25 cellular contexts compared by ENCODE assay signal in the genomic region with DNA sequence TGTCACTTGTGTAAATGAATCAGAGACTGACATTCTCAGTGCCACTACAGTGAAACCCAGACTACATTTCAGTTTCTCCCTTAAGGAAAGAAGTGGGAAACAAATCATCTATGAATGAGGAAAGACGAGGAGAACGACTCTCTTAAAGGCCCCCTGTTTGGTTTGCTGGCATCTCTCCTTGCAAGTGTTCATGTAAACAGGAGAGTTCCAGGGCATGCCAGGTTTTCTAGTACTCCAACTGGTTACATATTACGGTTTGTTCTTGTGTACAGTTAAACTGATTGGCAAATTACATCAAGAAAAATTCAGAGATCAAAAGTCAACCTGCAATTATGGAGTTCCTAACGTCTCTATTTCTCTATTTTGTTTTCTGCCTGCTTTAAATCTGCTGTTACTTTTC.
A peak's percentile ranks its signal among the peaks of the same experiment; 100 is the strongest.
DNase-seq lines count a peak whose midpoint lies in the region; ATAC-seq, FAIRE-seq and TF ChIP-seq lines count a peak whose summit lies in the region.
"Had no signal": no experiment of that assay in that cellular context is flagged by ENCODE, and none has a peak within 500 bp of the region (broad histone marks: within the 10 kb centered on the region; RNA-seq: fewer than 3 reads in every experiment).

No MANE protein-coding gene starts in this region.

- FAIRE-seq in HepG2 (lab: Jason Lieb, UNC): no peak
- FAIRE-seq: A549, GM12891, GM18507, H54 had no signal

- no peak overlapping the region for H3K4me2 ChIP-seq in HepG2 (ENCODE audit: low read depth, low read length)
- H3K4me2 ChIP-seq in osteoblast (ENCODE audit: insufficient read depth, low read length): no peak overlapping the region
- H3K4me2 ChIP-seq: A549 had no signal

- POLR2A ChIA-PET in HepG2 (lab: Yijun Ruan, JAX): no interaction called here

- no peaks in the 10 kb centered on the region for H3K27me3 ChIP-seq in HepG2 (ENCODE audit: control insufficient read depth in 1 of 2, insufficient read depth in 2 of 2, low read length in 2 of 2)
- H3K27me3 ChIP-seq in osteoblast (ENCODE audit: insufficient read depth, low read length): no peaks in the 10 kb centered on the region

- no peak overlapping the region for H3K4me3 Mint-ChIP-seq in chondrocyte (ENCODE audit: unreplicated experiment)
- H3K4me3 Mint-ChIP-seq: CD4-positive, CD25-positive, alpha-beta regulatory T cell; CD8-positive, alpha-beta T cell; HFFc6 had no signal

- peak overlapping the region; percentile 23 for H2AFZ ChIP-seq in HepG2 (ENCODE audit: low read length)
- H2AFZ ChIP-seq in osteoblast (ENCODE audit: low read length): no peak overlapping the region
- H2AFZ ChIP-seq: GM23248 had no signal

- in situ Hi-C loops in HepG2 (cut with HindIII; ENCODE audit: extremely low pct_ligation_motif_present, low pct_unique_long_range_greater_than_20kb): no loop called here

- H3K4me1 ChIP-seq in HepG2 (ENCODE audit: insufficient read depth, low read length): no peaks in the 10 kb centered on the region
- H3K4me1 ChIP-seq in osteoblast (ENCODE audit: insufficient read depth, low read length): no peaks in the 10 kb centered on the region
- H3K4me1 ChIP-seq: A549, Caco-2, HAP-1 had no signal

- no peaks in the 10 kb centered on the region for H3K36me3 ChIP-seq in HepG2 (replicated peaks in 1 of 2; ENCODE audit: control insufficient read depth in 1 of 2, insufficient read depth in 2 of 2, low read length in 2 of 2)
- no peaks in the 10 kb centered on the region for H3K36me3 ChIP-seq in osteoblast (ENCODE audit: insufficient read depth, low read length)
- H3K36me3 ChIP-seq: HAP-1 had no signal

- no peak for TF ChIP-seq POLR2A in HepG2 (IDR thresholded peaks at IDR 0.05; ENCODE audit: insufficient read depth in 1 of 2, low read depth in 2 of 2, low read length in 2 of 2)

- H3K4me3 ChIP-seq in LNCaP clone FGC (ENCODE audit: low read depth, low read length) (no peak overlapping the region), HepG2 (replicated peaks in 1 of 3; ENCODE audit: insufficient read depth in 1 of 3, low read depth in 2 of 3, low read length in 3 of 3) (no peak overlapping the region), osteoblast (ENCODE audit: insufficient read depth, low read length) (no peak overlapping the region)
- H3K4me3 ChIP-seq: A549, GM23248, HAP-1 had no signal

- TF ChIP-seq RAD21 in HepG2 (CRISPR knock-in tag; IDR thresholded peaks at IDR 0.05): no peak

- H3K9me3 Mint-ChIP-seq in activated naive CD4-positive, alpha-beta T cell treated with anti-CD3 and anti-CD28 coated beads, Interleukin-2, amount 50 U/mL, for 72 hours: no peaks in the 10 kb centered on the region
- H3K9me3 Mint-ChIP-seq in chondrocyte (ENCODE audit: low read depth): peaks cover 3% of the 10 kb centered on the region

- 0% methylated on average over 4 of the region's 4 CpGs for WGBS in HepG2 (ENCODE audit: low lambda C conversion rate)

- no peaks in the 10 kb centered on the region for H3K4me1 Mint-ChIP-seq in chondrocyte (ENCODE audit: low read depth)
- H3K4me1 Mint-ChIP-seq: CD4-positive, CD25-positive, alpha-beta regulatory T cell had no signal

- CTCF ChIA-PET in HepG2 (lab: Yijun Ruan, JAX; ENCODE audit: low intra/inter-chr PET ratio, low total read pairs): no interaction called here

- no peak overlapping the region for H3K27ac Mint-ChIP-seq in activated naive CD4-positive, alpha-beta T cell treated with anti-CD3 and anti-CD28 coated beads, Interleukin-2, amount 50 U/mL, for 72 hours
- H3K27ac Mint-ChIP-seq in chondrocyte (ENCODE audit: unreplicated experiment): no peak overlapping the region
- H3K27ac Mint-ChIP-seq: CD4-positive, CD25-positive, alpha-beta regulatory T cell; CD8-positive, alpha-beta T cell; HFFc6 had no signal

- TF ChIP-seq CTCF in 22Rv1 (IDR thresholded peaks at IDR 0.05): no peak
- TF ChIP-seq CTCF in LNCaP clone FGC (IDR thresholded peaks at IDR 0.05; ENCODE audit: control insufficient read depth, extremely low read depth, insufficient read depth): no peak
- TF ChIP-seq CTCF in VCaP (conservative IDR thresholded peaks at IDR 0.05): no peak
- TF ChIP-seq CTCF in HepG2 (CRISPR knock-in tag; IDR thresholded peaks at IDR 0.05): no peak
- no peak for TF ChIP-seq CTCF in chondrocyte (IDR thresholded peaks at IDR 0.05)
- no peak for TF ChIP-seq CTCF in osteoblast (IDR thresholded peaks at IDR 0.05; ENCODE audit: extremely low read depth, low read depth, low read length)

- no peaks in the 10 kb centered on the region for H3K27me3 Mint-ChIP-seq in chondrocyte (ENCODE audit: low read depth)
- H3K27me3 Mint-ChIP-seq: CD4-positive, CD25-positive, alpha-beta regulatory T cell had no signal

- peak; percentile 81 for DNase-seq in LNCaP clone FGC (ENCODE audit: low read depth)
- DNase-seq in HepG2 (ENCODE audit: low spot score): no peak
- DNase-seq in activated naive CD4-positive, alpha-beta T cell treated with anti-CD3 and anti-CD28 coated beads, Interleukin-2, amount 50 U/mL, for 72 hours (ENCODE audit: low spot score in 2 of 2): no peak
- DNase-seq in chondrocyte (ENCODE audit: low spot score): no peak
- no peak for DNase-seq in osteoblast (ENCODE audit: insufficient read length, low spot score, missing footprints)
- DNase-seq: 8988T; ACHN; C1 segment of cervical spinal cord; Caco-2; CD4-positive, CD25-positive, alpha-beta regulatory T cell; CD8-positive, alpha-beta T cell; DMS153; DMS79; EL; GDM1; GM23248; HFFc6 had no signal

- H4K20me1 ChIP-seq in HepG2 (ENCODE audit: insufficient read depth, low read length) (no peaks in the 10 kb centered on the region), osteoblast (ENCODE audit: insufficient read depth, low read length) (no peaks in the 10 kb centered on the region)

- H3K36me3 Mint-ChIP-seq in activated naive CD4-positive, alpha-beta T cell treated with anti-CD3 and anti-CD28 coated beads, Interleukin-2, amount 50 U/mL, for 72 hours: no peaks in the 10 kb centered on the region
- no peaks in the 10 kb centered on the region for H3K36me3 Mint-ChIP-seq in chondrocyte (ENCODE audit: low read depth)
- H3K36me3 Mint-ChIP-seq: CD4-positive, CD25-positive, alpha-beta regulatory T cell; CD8-positive, alpha-beta T cell had no signal

- no peak for ATAC-seq in HepG2
- ATAC-seq in GM21360 (IDR thresholded peaks at IDR 0.05; ENCODE audit: unreplicated experiment): no peak
- ATAC-seq in activated naive CD4-positive, alpha-beta T cell treated with anti-CD3 and anti-CD28 coated beads, Interleukin-2, amount 50 U/mL, for 72 hours: no peak
- ATAC-seq: A549; CD8-positive, alpha-beta T cell had no signal

- H3K27ac ChIP-seq in 22Rv1 (peak overlapping the region; percentile 78), VCaP (peak overlapping the region; percentile 53), HepG2 (ENCODE audit: extremely low read length, insufficient read depth, low read length) (no peak overlapping the region), osteoblast (ENCODE audit: low read depth, low read length) (no peak overlapping the region)
- H3K27ac ChIP-seq: A549, GM23248 had no signal

- BruUV-seq in HepG2 (replicated peaks; lab: Mats Ljungman, UMichigan): no TSS peak

- intact Hi-C loops in HepG2 (cut with micrococcal nuclease; ENCODE audit: unreplicated experiment): no loop called here

- TF ChIP-seq EP300 in HepG2 (IDR thresholded peaks at IDR 0.05; ENCODE audit: low read depth in 2 of 2, low read length in 2 of 2) (no peak), HepG2 (CRISPR knock-in tag; IDR thresholded peaks at IDR 0.05; ENCODE audit: borderline replicate concordance) (no peak)

- H3K9ac ChIP-seq in HepG2 (ENCODE audit: insufficient read depth, low read depth, low read length): no peak overlapping the region
- H3K9ac ChIP-seq: GM23248 had no signal

- H3K79me2 ChIP-seq in HepG2 (ENCODE audit: insufficient read depth, low read length) (no peaks in the 10 kb centered on the region), osteoblast (ENCODE audit: insufficient read depth, low read length) (no peaks in the 10 kb centered on the region)

- H3K9me3 ChIP-seq in HepG2 (ENCODE audit: low read length) (peaks cover 44% of the 10 kb centered on the region), osteoblast (ENCODE audit: low read depth, low read length) (peaks cover 3% of the 10 kb centered on the region)
- H3K9me3 ChIP-seq: A549, Caco-2, HAP-1 had no signal

TF ChIP-seq in HepG2, 621 proteins besides CTCF, POLR2A, EP300 and RAD21 (continues in another document):
- TF ChIP-seq MXI1 (IDR thresholded peaks at IDR 0.05; ENCODE audit: borderline replicate concordance, low read depth, low read length): no peak
- no peak for TF ChIP-seq HNRNPL (IDR thresholded peaks at IDR 0.05; ENCODE audit: low read depth, low read length)
- TF ChIP-seq ZSCAN21 (CRISPR knock-in tag; IDR thresholded peaks at IDR 0.05; ENCODE audit: borderline replicate concordance): no peak
- TF ChIP-seq KLF12 (CRISPR knock-in tag; IDR thresholded peaks at IDR 0.05; ENCODE audit: borderline replicate concordance): no peak
- TF ChIP-seq, protein P1, sequence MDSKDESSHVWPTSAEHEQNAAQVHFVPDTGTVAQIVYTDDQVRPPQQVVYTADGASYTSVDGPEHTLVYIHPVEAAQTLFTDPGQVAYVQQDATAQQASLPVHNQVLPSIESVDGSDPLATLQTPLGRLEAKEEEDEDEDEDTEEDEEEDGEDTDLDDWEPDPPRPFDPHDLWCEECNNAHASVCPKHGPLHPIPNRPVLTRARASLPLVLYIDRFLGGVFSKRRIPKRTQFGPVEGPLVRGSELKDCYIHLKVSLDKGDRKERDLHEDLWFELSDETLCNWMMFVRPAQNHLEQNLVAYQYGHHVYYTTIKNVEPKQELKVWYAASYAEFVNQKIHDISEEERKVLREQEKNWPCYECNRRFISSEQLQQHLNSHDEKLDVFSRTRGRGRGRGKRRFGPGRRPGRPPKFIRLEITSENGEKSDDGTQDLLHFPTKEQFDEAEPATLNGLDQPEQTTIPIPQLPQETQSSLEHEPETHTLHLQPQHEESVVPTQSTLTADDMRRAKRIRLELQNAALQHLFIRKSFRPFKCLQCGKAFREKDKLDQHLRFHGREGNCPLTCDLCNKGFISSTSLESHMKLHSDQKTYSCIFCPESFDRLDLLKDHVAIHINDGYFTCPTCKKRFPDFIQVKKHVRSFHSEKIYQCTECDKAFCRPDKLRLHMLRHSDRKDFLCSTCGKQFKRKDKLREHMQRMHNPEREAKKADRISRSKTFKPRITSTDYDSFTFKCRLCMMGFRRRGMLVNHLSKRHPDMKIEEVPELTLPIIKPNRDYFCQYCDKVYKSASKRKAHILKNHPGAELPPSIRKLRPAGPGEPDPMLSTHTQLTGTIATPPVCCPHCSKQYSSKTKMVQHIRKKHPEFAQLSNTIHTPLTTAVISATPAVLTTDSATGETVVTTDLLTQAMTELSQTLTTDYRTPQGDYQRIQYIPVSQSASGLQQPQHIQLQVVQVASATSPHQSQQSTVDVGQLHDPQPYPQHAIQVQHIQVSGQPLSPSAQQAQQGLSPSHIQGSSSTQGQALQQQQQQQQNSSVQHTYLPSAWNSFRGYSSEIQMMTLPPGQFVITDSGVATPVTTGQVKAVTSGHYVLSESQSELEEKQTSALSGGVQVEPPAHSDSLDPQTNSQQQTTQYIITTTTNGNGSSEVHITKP (CRISPR knock-in tag; IDR thresholded peaks at IDR 0.05; ENCODE audit: low read depth): no peak

Comparison
In these comparisons a context has a peak if more than half of its experiments do, and no peak if none do; other contexts are left out.
1. H3K27ac ChIP-seq: peak in 22Rv1 (single experiment) and VCaP (single experiment); none in HepG2 (single experiment) and osteoblast (single experiment).